In genomic region chr3:52349131-52349530, GRCh38 we compare ENCODE assay signal across 16 cellular contexts. TPM values are rescaled to one million over a fixed set of nuclear protein-coding genes. Genes with fewer than 3 reads are reported as not detected.
DNase-seq lines count a peak whose midpoint lies in the region; ATAC-seq and TF ChIP-seq lines count a peak whose summit lies in the region.
"Had no signal": no experiment of that assay in that cellular context is flagged by ENCODE, and none has a peak within 500 bp of the region (broad histone marks: within the 10 kb centered on the region; RNA-seq: fewer than 3 reads in every experiment).

No MANE protein-coding gene starts in this region.

- H2BK5ac ChIP-seq in IMR-90 (ENCODE audit: low read depth, low read length, poor library complexity, severe bottlenecking), result no peak overlapping the region

- H4K20me1 ChIP-seq in IMR-90 (ENCODE audit: insufficient read depth, low read length), result no peaks in the 10 kb centered on the region; the same call in 1 of the 2 replicates
- H4K20me1 ChIP-seq: BLaER1 had no signal

- H3K4me1 Mint-ChIP-seq in activated naive CD4-positive, alpha-beta T cell treated with anti-CD3 and anti-CD28 coated beads for 36 hours (ENCODE audit: low read depth), result no peaks in the 10 kb centered on the region
- H3K4me1 Mint-ChIP-seq in endothelial cell (ENCODE audit: unreplicated experiment), result no peaks in the 10 kb centered on the region
- peaks cover 16% of the 10 kb centered on the region for H3K4me1 Mint-ChIP-seq in stimulated activated memory B cell treated with anti-CD40 and anti-IgM and Interleukin-4, amounts not matched to agents 10 μg/mL and 1 μg/mL and 100 μg/mL, for 72 hours
- H3K4me1 Mint-ChIP-seq: CD4-positive, CD25-positive, alpha-beta regulatory T cell; IgD-negative memory B cell had no signal

- no peak overlapping the region for H3K4me3 ChIP-seq in IMR-90 (ENCODE audit: insufficient read depth, low read depth, low read length)
- H3K4me3 ChIP-seq in body of pancreas, result no peak overlapping the region
- H3K4me3 ChIP-seq: BLaER1 had no signal

- H3K4me2 ChIP-seq in IMR-90 (ENCODE audit: low read depth, low read length), result no peak overlapping the region
- H3K4me2 ChIP-seq: BLaER1 had no signal

- no peak for TF ChIP-seq RAD21 in IMR-90 (IDR thresholded peaks at IDR 0.05; ENCODE audit: low read length)

- CTCF ChIA-PET in activated naive CD4-positive, alpha-beta T cell treated with anti-CD3 and anti-CD28 coated beads for 36 hours (lab: Charles Lee), result interaction anchor here (1.0 to 1.3 kb wide), 2 partner anchors 10 to 227 kb away, joined by 4 read pairs; no protein-coding TSS in a partner anchor
- CTCF ChIA-PET in IMR-90 (lab: Yijun Ruan, JAX), result no interaction called here

- H3K36me3 Mint-ChIP-seq in activated naive CD4-positive, alpha-beta T cell treated with anti-CD3 and anti-CD28 coated beads, Interleukin-2, amount 50 U/mL, for 72 hours, result no peaks in the 10 kb centered on the region
- peaks cover 3% of the 10 kb centered on the region for H3K36me3 Mint-ChIP-seq in activated naive CD4-positive, alpha-beta T cell treated with anti-CD3 and anti-CD28 coated beads for 36 hours (ENCODE audit: low read depth)
- peaks cover 12% of the 10 kb centered on the region for H3K36me3 Mint-ChIP-seq in endothelial cell (ENCODE audit: low read depth, unreplicated experiment)
- H3K36me3 Mint-ChIP-seq in stimulated activated memory B cell treated with anti-CD40 and anti-IgM and Interleukin-4, amounts not matched to agents 10 μg/mL and 1 μg/mL and 100 μg/mL, for 72 hours, result peaks cover 44% of the 10 kb centered on the region

- H3K9ac ChIP-seq in IMR-90 (ENCODE audit: low read depth, low read length), result no peak overlapping the region

- H3K9me1 ChIP-seq in IMR-90 (ENCODE audit: insufficient read depth, low read length), result peaks cover 19% of the 10 kb centered on the region

- WGBS in IMR-90 (ENCODE audit: extremely low coverage in 2 of 2, insufficient read length in 1 of 2), 2 experiments, result no CpG with 5 or more reads among the region's 11 CpGs
- WGBS in body of pancreas, 2 donors, result 82% methylated on average over 11 of the region's 11 CpGs; no CpG with 5 or more reads in 1 of the 2 donors

- no peak overlapping the region for H3K4me3 Mint-ChIP-seq in activated naive CD4-positive, alpha-beta T cell treated with anti-CD3 and anti-CD28 coated beads for 36 hours
- no peak overlapping the region for H3K4me3 Mint-ChIP-seq in endothelial cell (ENCODE audit: unreplicated experiment)
- no peak overlapping the region for H3K4me3 Mint-ChIP-seq in stimulated activated memory B cell treated with anti-CD40 and anti-IgM and Interleukin-4, amounts not matched to agents 10 μg/mL and 1 μg/mL and 100 μg/mL, for 72 hours
- H3K4me3 Mint-ChIP-seq: CD4-positive, CD25-positive, alpha-beta regulatory T cell; IgD-negative memory B cell had no signal

- no peaks in the 10 kb centered on the region for H3K27me3 ChIP-seq in IMR-90 (ENCODE audit: control insufficient read depth, insufficient read depth, low read length)
- H3K27me3 ChIP-seq in body of pancreas, result no peaks in the 10 kb centered on the region
- H3K27me3 ChIP-seq: BLaER1 had no signal

- H3K4me1 ChIP-seq in IMR-90 (ENCODE audit: control insufficient read depth, insufficient read depth, low read length) (peaks cover 15% of the 10 kb centered on the region), body of pancreas (peaks cover 21% of the 10 kb centered on the region)

- dilution Hi-C loops in IMR-90 (cut with HindIII; ENCODE audit: low sequenced_read_pairs, unreplicated experiment), result no loop called here

- no peak overlapping the region for H2AFZ ChIP-seq in IMR-90 (replicated peaks; ENCODE audit: low read length, poor library complexity)

- DNase-seq in activated naive CD4-positive, alpha-beta T cell treated with anti-CD3 and anti-CD28 coated beads, Interleukin-2, amount 50 U/mL, for 72 hours (ENCODE audit: low spot score in 2 of 2), result no peak
- no peak for DNase-seq in activated naive CD4-positive, alpha-beta T cell treated with anti-CD3 and anti-CD28 coated beads for 36 hours
- DNase-seq in IMR-90, result no peak
- no peak for DNase-seq in endothelial cell (ENCODE audit: low spot score)
- DNase-seq in inferior parietal cortex (ENCODE audit: extremely low spot score), result no peak
- no peak for DNase-seq in body of pancreas
- DNase-seq: AML-193; Calu3; CD4-positive, CD25-positive, alpha-beta regulatory T cell; DMS 273 treated with DMSO at 0.1 percent for 48 hours had no signal

- H3K56ac ChIP-seq in IMR-90 (ENCODE audit: extremely low read depth, insufficient read depth, low read length), result no peak overlapping the region

- H3K9me3 ChIP-seq in IMR-90 (ENCODE audit: control insufficient read depth, insufficient read depth, low read length) (no peaks in the 10 kb centered on the region), body of pancreas (no peaks in the 10 kb centered on the region)
- H3K9me3 ChIP-seq: BLaER1 had no signal

- no peak for TF ChIP-seq CTCF in IMR-90 (conservative IDR thresholded peaks at IDR 0.05; ENCODE audit: low read depth, low read length)
- no peak for TF ChIP-seq CTCF in endothelial cell (IDR thresholded peaks at IDR 0.05; ENCODE audit: unreplicated experiment)
- TF ChIP-seq CTCF in body of pancreas (IDR thresholded peaks at IDR 0.05), result no peak

- POLR2A ChIA-PET in IMR-90 (lab: Charles Lee; ENCODE audit: unreplicated experiment), result no interaction called here

- H3K18ac ChIP-seq in IMR-90 (ENCODE audit: low read depth, low read length), result no peak overlapping the region

- ATAC-seq in activated naive CD4-positive, alpha-beta T cell treated with anti-CD3 and anti-CD28 coated beads, Interleukin-2, amount 50 U/mL, for 72 hours, result no peak
- no peak for ATAC-seq in IMR-90 (ENCODE audit: low read depth)
- ATAC-seq in stimulated activated memory B cell treated with anti-CD40 and anti-IgM and Interleukin-4, amounts not matched to agents 10 μg/mL and 1 μg/mL and 100 μg/mL, for 72 hours, result no peak
- ATAC-seq in GM21381 (IDR thresholded peaks at IDR 0.05; ENCODE audit: unreplicated experiment), result no peak
- ATAC-seq in body of pancreas, result no peak
- ATAC-seq: HCT116 had no signal

- no peak overlapping the region for H3K14ac ChIP-seq in IMR-90 (replicated peaks; ENCODE audit: low read depth, low read length)

- H4K91ac ChIP-seq in IMR-90 (ENCODE audit: insufficient read depth, low read depth, low read length), result no peak overlapping the region

- H3K27ac Mint-ChIP-seq in activated naive CD4-positive, alpha-beta T cell treated with anti-CD3 and anti-CD28 coated beads, Interleukin-2, amount 50 U/mL, for 72 hours, result peak overlapping the region; percentile 6 to 41
- H3K27ac Mint-ChIP-seq in activated naive CD4-positive, alpha-beta T cell treated with anti-CD3 and anti-CD28 coated beads for 36 hours, result no peak overlapping the region
- H3K27ac Mint-ChIP-seq in endothelial cell (ENCODE audit: unreplicated experiment), result peak overlapping the region; percentile 42
- H3K27ac Mint-ChIP-seq in stimulated activated memory B cell treated with anti-CD40 and anti-IgM and Interleukin-4, amounts not matched to agents 10 μg/mL and 1 μg/mL and 100 μg/mL, for 72 hours, result peak overlapping the region; percentile 47

- no TSS peak for BruUV-seq in IMR-90 (replicated peaks; lab: Mats Ljungman, UMichigan)

- intact Hi-C loops in activated naive CD4-positive, alpha-beta T cell treated with anti-CD3 and anti-CD28 coated beads for 36 hours (cut with micrococcal nuclease), result no loop called here
- intact Hi-C loops in IMR-90 (cut with micrococcal nuclease), result no loop called here
- intact Hi-C loops in body of pancreas (cut with DNase I), result loop anchor here (5.0 kb wide), 1 partner anchor 117 kb away; no protein-coding TSS in a partner anchor

- H3K27ac ChIP-seq in IMR-90 (ENCODE audit: insufficient read depth, low read length) (no peak overlapping the region), body of pancreas (no peak overlapping the region)
- H3K27ac ChIP-seq: 22Rv1 had no signal

- no peak for TF ChIP-seq POLR2A in IMR-90 (IDR thresholded peaks at IDR 0.05; ENCODE audit: low read depth, low read length)
- TF ChIP-seq POLR2A in body of pancreas (IDR thresholded peaks at IDR 0.05), result no peak

- H2BK20ac ChIP-seq in IMR-90 (ENCODE audit: low read depth, low read length), result no peak overlapping the region

- in situ Hi-C loops in IMR-90 (cut with MboI; ENCODE audit: low sequenced_read_pairs), result no loop called here

- no peak overlapping the region for H3K23ac ChIP-seq in IMR-90 (ENCODE audit: low read depth, low read length)

- H2AK5ac ChIP-seq in IMR-90 (ENCODE audit: low read depth, low read length), result no peak overlapping the region

- no peak overlapping the region for H3K4ac ChIP-seq in IMR-90 (ENCODE audit: low read depth, low read length)

- H2BK120ac ChIP-seq in IMR-90 (ENCODE audit: low read depth, low read length), result no peak overlapping the region

- H2BK15ac ChIP-seq in IMR-90 (ENCODE audit: low read depth, low read length), result no peak overlapping the region

- peaks cover 5% of the 10 kb centered on the region; the same call in 1 of the 2 replicates for H3K36me3 ChIP-seq in IMR-90 (ENCODE audit: control insufficient read depth, insufficient read depth, low read length)
- H3K36me3 ChIP-seq in body of pancreas (replicated peaks in 1 of 2; ENCODE audit: insufficient read depth in 1 of 2, low read depth in 2 of 2), result no peaks in the 10 kb centered on the region

- no peak overlapping the region for H4K5ac ChIP-seq in IMR-90 (ENCODE audit: low read depth, low read length)

- H3K27me3 Mint-ChIP-seq in activated naive CD4-positive, alpha-beta T cell treated with anti-CD3 and anti-CD28 coated beads for 36 hours (ENCODE audit: low read depth), result no peaks in the 10 kb centered on the region
- H3K27me3 Mint-ChIP-seq in endothelial cell (ENCODE audit: unreplicated experiment), result peaks cover 4% of the 10 kb centered on the region
- no peaks in the 10 kb centered on the region for H3K27me3 Mint-ChIP-seq in stimulated activated memory B cell treated with anti-CD40 and anti-IgM and Interleukin-4, amounts not matched to agents 10 μg/mL and 1 μg/mL and 100 μg/mL, for 72 hours
- H3K27me3 Mint-ChIP-seq: CD4-positive, CD25-positive, alpha-beta regulatory T cell; IgD-negative memory B cell had no signal

- H4K8ac ChIP-seq in IMR-90 (ENCODE audit: low read depth in 2 of 2, low read length in 2 of 2), result no peak overlapping the region

- H3K79me1 ChIP-seq in IMR-90 (ENCODE audit: low read depth in 1 of 2, low read length in 2 of 2), result no peaks in the 10 kb centered on the region

- H2AK9ac ChIP-seq in IMR-90 (replicated peaks; ENCODE audit: low read depth, low read length, poor library complexity), result peak overlapping the region; percentile 16

- H3K9me3 Mint-ChIP-seq in activated naive CD4-positive, alpha-beta T cell treated with anti-CD3 and anti-CD28 coated beads, Interleukin-2, amount 50 U/mL, for 72 hours, result no peaks in the 10 kb centered on the region
- no peaks in the 10 kb centered on the region for H3K9me3 Mint-ChIP-seq in activated naive CD4-positive, alpha-beta T cell treated with anti-CD3 and anti-CD28 coated beads for 36 hours
- H3K9me3 Mint-ChIP-seq in endothelial cell (ENCODE audit: unreplicated experiment), result no peaks in the 10 kb centered on the region
- H3K9me3 Mint-ChIP-seq in stimulated activated memory B cell treated with anti-CD40 and anti-IgM and Interleukin-4, amounts not matched to agents 10 μg/mL and 1 μg/mL and 100 μg/mL, for 72 hours, result no peaks in the 10 kb centered on the region
- H3K9me3 Mint-ChIP-seq: CD4-positive, CD25-positive, alpha-beta regulatory T cell; IgD-negative memory B cell had no signal

RNA-seq across cellular contexts. Expression of gene DNAH1, which starts 33.0 kb away (rescaled TPM):
- total RNA-seq in activated naive CD4-positive, alpha-beta T cell treated with anti-CD3 and anti-CD28 coated beads, Interleukin-2, amount 50 U/mL, for 72 hours, result 10 to 100 TPM; 17.5 to 19.8 TPM
- 1 to 10 TPM; 9.4 TPM for total RNA-seq in activated naive CD4-positive, alpha-beta T cell treated with anti-CD3 and anti-CD28 coated beads for 36 hours
- 1.7 and 2.0 TPM in 2 replicates for total RNA-seq in IMR-90 (2012; rRNA removed)
- 3.8 and 4.0 TPM in 2 replicates for polyA plus RNA-seq in IMR-90 (2012; rRNA removed)
- polyA plus RNA-seq in IMR-90 (2012; cell fraction: cytosol; rRNA removed), result 0.44 and 2.1 TPM in 2 replicates
- polyA plus RNA-seq in IMR-90 (2012; cell fraction: nucleus; rRNA removed; ENCODE audit: low replicate concordance), result 29.2 and 39.2 TPM in 2 replicates
- total RNA-seq in endothelial cell (ENCODE audit: unreplicated experiment), result 3.3 TPM
- total RNA-seq in body of pancreas, result 10 to 100 TPM in 1 of 2 donors, 1 to 10 TPM in 1; 6.0 to 14.8 TPM
